10 cellular contexts compared by ENCODE assay signal in genomic region chr16:87060026-87060986, GRCh38.
DNase-seq lines count a peak whose midpoint lies in the region; ATAC-seq lines count a peak whose summit lies in the region.
"Had no signal": no experiment of that assay in that cellular context is flagged by ENCODE, and none has a peak within 500 bp of the region (broad histone marks: within the 10 kb centered on the region; RNA-seq: fewer than 3 reads in every experiment).

No MANE protein-coding gene starts in this region.

- H4K91ac ChIP-seq in mesenchymal stem cell (ENCODE audit: low read length) = no peak overlapping the region

- peak; percentile 15 for DNase-seq in CD1c-positive myeloid dendritic cell (ENCODE audit: extremely low spot score)
- DNase-seq in NAMALWA (ENCODE audit: low spot score) = peak; percentile 62
- DNase-seq in dedifferentiated amniotic fluid mesenchymal stem cell (ENCODE audit: extremely low spot score) = peak; percentile 20
- peak; percentile 38 for DNase-seq in mesenchymal stem cell
- DNase-seq in COLO668 (lab: John Stamatoyannopoulos, UW; ENCODE audit: unreplicated experiment) = no peak
- DNase-seq in GF-D8 (lab: John Stamatoyannopoulos, UW) = no peak
- no peak for DNase-seq in stimulated activated CD4-positive, alpha-beta T cell treated with anti-CD3 and anti-CD28 coated beads, Interleukin-2, amount 100 ng/mL, for 24 hours
- DNase-seq: activated CD4-positive, alpha-beta T cell treated with anti-CD3 and anti-CD28 coated beads for 48 hours had no signal

- no peak overlapping the region for H2BK5ac ChIP-seq in mesenchymal stem cell (ENCODE audit: low read depth, low read length, poor library complexity, severe bottlenecking)

- no peak overlapping the region for H2BK120ac ChIP-seq in mesenchymal stem cell (ENCODE audit: low read depth, low read length)

- no peaks in the 10 kb centered on the region for H3K36me3 ChIP-seq in mesenchymal stem cell (ENCODE audit: control insufficient read depth in 1 of 2, insufficient read depth in 2 of 2, low read depth in 1 of 2, low read length in 2 of 2)

- no peak overlapping the region for H2AK5ac ChIP-seq in mesenchymal stem cell (ENCODE audit: low read length, severe bottlenecking)

- 67% methylated on average over 10 of the region's 16 CpGs for WGBS in mesenchymal stem cell

- H2BK15ac ChIP-seq in mesenchymal stem cell (ENCODE audit: low read depth, poor library complexity, severe bottlenecking) = no peak overlapping the region

- H2AFZ ChIP-seq in mesenchymal stem cell (ENCODE audit: low read depth, low read length) = no peak overlapping the region

- ATAC-seq in HG03097 (IDR thresholded peaks at IDR 0.05; ENCODE audit: low FRiP score, unreplicated experiment) = no peak

- no peak overlapping the region for H3K23ac ChIP-seq in mesenchymal stem cell (ENCODE audit: low read length in 2 of 2)

- no peak overlapping the region for H3K27ac ChIP-seq in mesenchymal stem cell (ENCODE audit: low read length, poor library complexity, severe bottlenecking)
- H3K27ac ChIP-seq: skin epidermis had no signal

- no peak overlapping the region for H3K9ac ChIP-seq in mesenchymal stem cell (ENCODE audit: low read length)

- H3K27me3 ChIP-seq in mesenchymal stem cell (ENCODE audit: control insufficient read depth in 1 of 2, insufficient read depth in 1 of 2, low read length in 2 of 2) = peaks cover 0 to 40% of the 10 kb centered on the region in 2 experiments

- no peaks in the 10 kb centered on the region for H3K9me3 ChIP-seq in mesenchymal stem cell (ENCODE audit: control insufficient read depth, low read length)

- H3K18ac ChIP-seq in mesenchymal stem cell (ENCODE audit: low read depth in 1 of 2, low read length in 2 of 2) = no peak overlapping the region

- H4K8ac ChIP-seq in mesenchymal stem cell (ENCODE audit: low read length) = no peak overlapping the region

- H3K79me1 ChIP-seq in mesenchymal stem cell (replicated peaks; ENCODE audit: low read length, poor library complexity, severe bottlenecking) = no peaks in the 10 kb centered on the region

- H3K4me3 ChIP-seq in mesenchymal stem cell (ENCODE audit: insufficient read depth in 1 of 2, low read depth in 1 of 2, low read length in 2 of 2) = no peak overlapping the region
- H3K4me3 ChIP-seq: skin epidermis had no signal

- H3K14ac ChIP-seq in mesenchymal stem cell (ENCODE audit: low read length in 2 of 2) = no peak overlapping the region

- peak overlapping the region; percentile 48 for H3K4me2 ChIP-seq in mesenchymal stem cell (ENCODE audit: low read length, poor library complexity, severe bottlenecking)

- no peak overlapping the region for H3K4ac ChIP-seq in mesenchymal stem cell (ENCODE audit: low read depth in 1 of 2, low read length in 2 of 2)

- peaks cover 3% of the 10 kb centered on the region for H3K4me1 ChIP-seq in mesenchymal stem cell (ENCODE audit: control insufficient read depth, insufficient read depth, low read depth, low read length)

- no peak overlapping the region for H2BK12ac ChIP-seq in mesenchymal stem cell (ENCODE audit: low read length in 2 of 2)

Comparison
In these comparisons a context has a peak if more than half of its experiments do, and no peak if none do; other contexts are left out.
1. DNase-seq: peak in CD1c-positive myeloid dendritic cell (single experiment), NAMALWA (single experiment), dedifferentiated amniotic fluid mesenchymal stem cell (single experiment) and mesenchymal stem cell (single experiment); none in COLO668 (single experiment), GF-D8 (single experiment) and stimulated activated CD4-positive, alpha-beta T cell treated with anti-CD3 and anti-CD28 coated beads, Interleukin-2, amount 100 ng/mL, for 24 hours (0 of 2).